8 cellular contexts compared by ENCODE assay signal in the genomic region with DNA sequence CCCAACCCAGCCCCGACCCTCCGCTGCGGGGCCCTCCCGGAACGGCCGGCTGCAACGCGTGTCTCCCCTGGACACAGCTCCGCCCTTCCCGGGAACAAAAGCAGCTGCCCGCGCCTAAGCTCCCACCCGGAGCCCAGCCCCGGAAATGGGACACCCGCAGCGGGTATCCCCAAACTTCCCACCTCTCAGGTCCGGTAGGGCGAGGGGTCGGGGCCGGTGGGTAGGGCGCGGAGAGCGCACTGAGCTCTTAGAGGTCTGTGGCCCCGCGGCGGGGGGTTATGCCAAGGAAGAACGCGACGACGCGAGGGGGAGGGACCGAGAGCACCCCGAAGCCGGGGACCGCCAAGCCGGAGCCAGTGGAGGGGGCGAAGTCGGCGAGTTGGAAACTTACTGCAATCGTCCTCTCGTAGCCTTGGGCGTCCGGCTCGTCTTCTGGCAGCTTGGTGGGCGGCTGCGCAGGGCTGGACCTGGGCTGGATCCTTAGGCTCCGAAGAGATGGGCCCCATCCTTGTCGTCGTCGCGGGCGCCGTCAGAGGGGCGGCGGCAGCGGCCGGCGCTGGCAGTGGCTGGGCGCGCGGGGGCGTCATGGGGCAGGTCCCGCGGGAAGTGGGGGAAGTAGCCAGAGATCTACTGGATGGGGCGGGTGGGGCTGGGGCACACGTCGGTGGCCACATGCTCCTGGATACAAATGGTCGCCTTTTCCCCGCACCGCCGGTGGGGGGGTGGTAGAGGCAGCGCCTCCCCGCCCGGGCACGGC. TPM values are rescaled to one million over a fixed set of nuclear protein-coding genes. Genes with fewer than 3 reads are reported as not detected.
DNase-seq lines count a peak whose midpoint lies in the region; ATAC-seq lines count a peak whose summit lies in the region.

No MANE protein-coding gene starts in this region.

- POLR2A ChIA-PET in activated CD8-positive, alpha-beta T cell treated with anti-CD3 and anti-CD28 coated beads, Interleukin-2, amount 10 ng/mL, durations not matched to agents 7 days and 5 days (lab: Charles Lee) = no interaction called here

- H3K36me3 Mint-ChIP-seq in activated CD8-positive, alpha-beta T cell treated with anti-CD3 and anti-CD28 coated beads, Interleukin-2, amount 10 ng/mL, durations not matched to agents 7 days and 5 days (ENCODE audit: low read depth) = no peaks in the 10 kb centered on the region

- DNase-seq in EL (peak; percentile 30), left ventricle myocardium superior (peak; percentile 42), sciatic nerve (ENCODE audit: low spot score) (peak; percentile 63), HK-2 (ENCODE audit: unreplicated experiment) (no peak)
- no peak for DNase-seq in activated CD8-positive, alpha-beta T cell treated with anti-CD3 and anti-CD28 coated beads, Interleukin-2, amount 10 ng/mL, durations not matched to agents 7 days and 5 days

- H3K4me1 Mint-ChIP-seq in activated CD8-positive, alpha-beta T cell treated with anti-CD3 and anti-CD28 coated beads, Interleukin-2, amount 10 ng/mL, durations not matched to agents 7 days and 5 days (ENCODE audit: low read depth) = peaks cover 3% of the 10 kb centered on the region

- peaks cover 42% of the 10 kb centered on the region for H3K27me3 Mint-ChIP-seq in activated CD8-positive, alpha-beta T cell treated with anti-CD3 and anti-CD28 coated beads, Interleukin-2, amount 10 ng/mL, durations not matched to agents 7 days and 5 days (ENCODE audit: low read depth)

- peak; percentile 47 for ATAC-seq in activated CD8-positive, alpha-beta T cell treated with anti-CD3 and anti-CD28 coated beads, Interleukin-2, amount 10 ng/mL, durations not matched to agents 7 days and 5 days
- peak; percentile 67 for ATAC-seq in left ventricle myocardium superior
- peak; percentile 28 for ATAC-seq in sciatic nerve
- no peak for ATAC-seq in HG03025 (IDR thresholded peaks at IDR 0.05; ENCODE audit: low FRiP score, unreplicated experiment)
- ATAC-seq in GM21737 (IDR thresholded peaks at IDR 0.05; ENCODE audit: unreplicated experiment) = no peak
- ATAC-seq in GM21526 (IDR thresholded peaks at IDR 0.05; ENCODE audit: low FRiP score, unreplicated experiment) = no peak

- CTCF ChIA-PET in activated CD8-positive, alpha-beta T cell treated with anti-CD3 and anti-CD28 coated beads, Interleukin-2, amount 10 ng/mL, durations not matched to agents 7 days and 5 days (lab: Charles Lee) = no interaction called here

- intact Hi-C loops in left ventricle myocardium superior (cut with micrococcal nuclease) (no loop called here), sciatic nerve (cut with DNase I) (no loop called here)

- no peak overlapping the region for H3K27ac Mint-ChIP-seq in activated CD8-positive, alpha-beta T cell treated with anti-CD3 and anti-CD28 coated beads, Interleukin-2, amount 10 ng/mL, durations not matched to agents 7 days and 5 days

- peaks cover 5% of the 10 kb centered on the region for H3K9me3 Mint-ChIP-seq in activated CD8-positive, alpha-beta T cell treated with anti-CD3 and anti-CD28 coated beads, Interleukin-2, amount 10 ng/mL, durations not matched to agents 7 days and 5 days (ENCODE audit: insufficient read depth)

- no peak overlapping the region for H3K4me3 Mint-ChIP-seq in activated CD8-positive, alpha-beta T cell treated with anti-CD3 and anti-CD28 coated beads, Interleukin-2, amount 10 ng/mL, durations not matched to agents 7 days and 5 days

RNA-seq across cellular contexts. Expression of a gene that starts 6.9 kb away (rescaled TPM):
- under 1 TPM; 0.08 to 0.10 TPM for total RNA-seq in activated CD8-positive, alpha-beta T cell treated with anti-CD3 and anti-CD28 coated beads, Interleukin-2, amount 10 ng/mL, durations not matched to agents 7 days and 5 days
- total RNA-seq in left ventricle myocardium superior (0.15 TPM), sciatic nerve (0.31 TPM)

RNA-seq across cellular contexts. Expression of a gene that starts 11.1 kb away (rescaled TPM):
- 10 to 100 TPM in 1 of 2 experiments, 1 to 10 TPM in 1; 9.8 to 10.2 TPM for total RNA-seq in activated CD8-positive, alpha-beta T cell treated with anti-CD3 and anti-CD28 coated beads, Interleukin-2, amount 10 ng/mL, durations not matched to agents 7 days and 5 days
- total RNA-seq in left ventricle myocardium superior (2.6 TPM), sciatic nerve (10.0 TPM)

RNA-seq across cellular contexts. Expression of a gene that starts 44.5 kb away (rescaled TPM):
- 1 to 10 TPM; 3.3 to 3.5 TPM for total RNA-seq in activated CD8-positive, alpha-beta T cell treated with anti-CD3 and anti-CD28 coated beads, Interleukin-2, amount 10 ng/mL, durations not matched to agents 7 days and 5 days
- total RNA-seq in left ventricle myocardium superior = 11.1 TPM
- total RNA-seq in sciatic nerve = 6.6 TPM

Comparison
In these comparisons a context has a peak if more than half of its experiments do, and no peak if none do; other contexts are left out.
1. DNase-seq: peak in EL (single experiment), left ventricle myocardium superior (single experiment) and sciatic nerve (single experiment); none in activated CD8-positive, alpha-beta T cell treated with anti-CD3 and anti-CD28 coated beads, Interleukin-2, amount 10 ng/mL, durations not matched to agents 7 days and 5 days (single experiment) and HK-2 (single experiment).
2. ATAC-seq: peak in activated CD8-positive, alpha-beta T cell treated with anti-CD3 and anti-CD28 coated beads, Interleukin-2, amount 10 ng/mL, durations not matched to agents 7 days and 5 days (single experiment), left ventricle myocardium superior (single experiment) and sciatic nerve (single experiment); none in HG03025 (single experiment), GM21737 (single experiment) and GM21526 (single experiment).